In the genomic region with DNA sequence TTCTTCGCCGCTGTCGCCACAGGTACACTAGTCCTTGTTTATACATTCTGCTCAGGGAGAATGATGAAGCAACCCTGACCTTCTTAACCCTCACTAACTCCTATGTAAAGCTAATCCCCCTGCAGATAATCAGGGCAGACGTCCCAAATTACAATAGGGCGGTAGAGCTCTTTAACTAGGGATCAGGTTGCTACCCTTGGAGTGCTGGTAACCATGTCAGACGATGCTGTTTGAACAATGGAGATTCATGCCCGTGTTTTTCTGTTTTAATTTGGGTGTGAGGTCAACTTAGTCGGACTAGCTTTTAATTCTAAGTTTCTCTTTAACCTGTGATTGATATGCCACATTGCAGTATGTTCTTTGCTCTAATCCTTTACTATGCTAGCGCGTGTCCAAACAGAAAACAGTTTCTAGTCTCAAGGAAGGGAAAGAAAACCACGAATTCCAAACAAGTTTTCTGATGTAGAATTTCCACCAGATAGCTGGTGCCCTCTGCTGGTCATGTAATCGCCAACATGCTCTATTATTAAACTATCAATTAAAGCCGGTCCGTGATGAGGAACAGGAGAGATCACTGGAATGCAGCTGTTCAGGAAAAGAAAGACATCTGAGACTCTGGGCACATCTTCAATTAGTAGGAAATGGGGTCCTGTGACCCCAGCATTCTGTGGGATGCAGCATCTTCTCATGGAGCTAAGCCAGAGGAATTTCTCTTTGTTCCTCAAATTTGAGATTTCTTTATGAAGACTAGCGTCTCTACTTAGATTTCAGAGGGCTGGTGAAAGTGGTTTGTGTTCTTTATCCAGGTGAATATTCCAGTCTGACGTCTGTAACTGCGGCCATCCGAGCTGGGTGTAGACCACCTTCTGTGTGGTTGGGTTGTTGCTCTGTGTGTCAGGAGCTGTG, we compare ENCODE assay signal across 8 cellular contexts. TPM values are rescaled to one million over a fixed set of nuclear protein-coding genes. Genes with fewer than 3 reads are reported as not detected.
DNase-seq lines count a peak whose midpoint lies in the region; ATAC-seq and TF ChIP-seq lines count a peak whose summit lies in the region.

No MANE protein-coding gene starts in this region.

- DNase-seq in DMS153 treated with DMSO at 0.1 percent for 48 hours (lab: John Stamatoyannopoulos, UW; ENCODE audit: unreplicated experiment) (peak; percentile 84), LHCN-M2 (ENCODE audit: low read depth) (peak; percentile 71), SHP77 treated with DMSO at 0.1 percent for 48 hours (lab: John Stamatoyannopoulos, UW) (peak; percentile 62), left ventricle myocardium inferior (peak; percentile 37), posterior cingulate gyrus (peak in 6 of 10 donors; percentile 46 to 87 (median 69))

- H3K4me1 ChIP-seq in left ventricle myocardium inferior = peaks cover 9% of the 10 kb centered on the region

- H3K27ac ChIP-seq in angular gyrus (ENCODE audit: low read depth, low read length) = peak overlapping the region; percentile 31
- H3K27ac ChIP-seq in left ventricle myocardium inferior (replicated peaks) = no peak overlapping the region

- H3K4me3 ChIP-seq in left ventricle myocardium inferior = peak overlapping the region; percentile 32

- intact Hi-C loops in left ventricle myocardium inferior (cut with micrococcal nuclease) (loop anchor here (2.0 kb wide), 1 partner anchor 86 kb away; no protein-coding TSS in a partner anchor), posterior cingulate gyrus (cut with DNase I) (loop anchor here (1.0 to 5.0 kb wide), 2 partner anchors 45 to 84 kb away; no protein-coding TSS in a partner anchor)

- H3K27me3 ChIP-seq in left ventricle myocardium inferior (ENCODE audit: low read depth) = no peaks in the 10 kb centered on the region

- peak; percentile 86 for TF ChIP-seq CTCF in left ventricle myocardium inferior (IDR thresholded peaks at IDR 0.05; ENCODE audit: borderline replicate concordance)

- ATAC-seq in GM21360 (IDR thresholded peaks at IDR 0.05; ENCODE audit: unreplicated experiment) = no peak
- no peak for ATAC-seq in GM18867 (IDR thresholded peaks at IDR 0.05; ENCODE audit: unreplicated experiment)

- no peaks in the 10 kb centered on the region for H3K9me3 ChIP-seq in left ventricle myocardium inferior (replicated peaks)

- H3K36me3 ChIP-seq in left ventricle myocardium inferior = peaks cover 11% of the 10 kb centered on the region

RNA-seq across cellular contexts. Expression of gene VAMP3, which starts 18.3 kb away (rescaled TPM):
- total RNA-seq in LHCN-M2 (2014; rRNA removed) = 161 and 225 TPM in 2 replicates
- polyA plus RNA-seq in LHCN-M2 (2012) = 114 TPM
- 75.9 TPM for total RNA-seq in left ventricle myocardium inferior

RNA-seq across cellular contexts. Expression of gene PER3, which starts 31.3 kb away (rescaled TPM):
- total RNA-seq in LHCN-M2 (2014; rRNA removed) (2.5 and 3.1 TPM in 2 replicates), left ventricle myocardium inferior (12.5 TPM)
- 1.8 TPM for polyA plus RNA-seq in LHCN-M2 (2012)
